ENCODE assay signal across 7 cellular contexts in the genomic region with DNA sequence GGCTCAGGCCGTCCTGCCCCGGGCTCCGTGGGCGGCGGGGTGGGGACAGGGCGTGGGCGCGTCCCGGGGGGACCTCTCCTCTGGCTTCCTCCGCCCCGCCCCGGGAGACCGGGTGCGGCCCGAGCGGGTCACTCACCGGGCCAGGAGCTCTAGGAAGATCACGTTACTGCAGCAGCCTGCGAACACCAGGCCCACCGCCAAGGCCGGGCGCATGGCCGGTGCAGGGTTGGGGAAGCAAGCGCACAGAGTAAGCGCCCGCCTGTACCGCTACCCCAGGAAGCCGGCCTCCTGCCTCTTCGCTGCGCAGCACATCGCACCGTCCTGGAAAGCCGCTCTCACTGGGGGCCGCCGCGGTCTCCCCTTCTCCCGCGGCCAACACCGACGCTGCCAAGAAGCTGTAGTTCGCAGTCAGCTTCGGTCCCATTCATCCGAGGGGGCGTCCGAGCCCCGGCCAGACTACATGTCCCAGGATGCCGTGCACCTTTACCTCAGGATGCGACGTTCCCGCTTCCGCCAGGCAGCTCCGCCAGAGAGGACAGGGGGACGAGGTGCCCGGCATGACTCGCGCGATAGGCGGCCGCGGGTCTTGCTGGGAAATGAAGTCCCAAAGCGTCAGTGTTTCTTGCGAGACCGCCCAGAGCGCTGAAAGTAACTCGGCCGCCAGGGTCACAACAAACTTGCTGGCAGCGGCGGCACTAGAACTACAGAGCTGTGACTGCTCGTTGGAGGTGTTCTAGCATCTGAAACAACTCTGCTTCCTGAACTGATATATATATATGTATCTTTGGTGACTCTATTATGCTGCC.
DNase-seq lines count a peak whose midpoint lies in the region; ATAC-seq and TF ChIP-seq lines count a peak whose summit lies in the region.

A gene with protein sequence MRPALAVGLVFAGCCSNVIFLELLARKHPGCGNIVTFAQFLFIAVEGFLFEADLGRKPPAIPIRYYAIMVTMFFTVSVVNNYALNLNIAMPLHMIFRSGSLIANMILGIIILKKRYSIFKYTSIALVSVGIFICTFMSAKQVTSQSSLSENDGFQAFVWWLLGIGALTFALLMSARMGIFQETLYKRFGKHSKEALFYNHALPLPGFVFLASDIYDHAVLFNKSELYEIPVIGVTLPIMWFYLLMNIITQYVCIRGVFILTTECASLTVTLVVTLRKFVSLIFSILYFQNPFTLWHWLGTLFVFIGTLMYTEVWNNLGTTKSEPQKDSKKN (minus strand): TSS at position 392 of the 806 bp plus-strand sequence. CDS start 179 bp downstream, at position 213.

- in situ Hi-C loops in astrocyte of the cerebellum (cut with HindIII; ENCODE audit: low sequenced_read_pairs) = no loop called here

- peak; percentile 65 for TF ChIP-seq POLR2A in GM18505 (IDR thresholded peaks at IDR 0.05; ENCODE audit: borderline replicate concordance, extremely low read depth, insufficient read depth, insufficient read length)

- H3K4me1 ChIP-seq in rectal smooth muscle tissue (ENCODE audit: control insufficient read depth, insufficient read depth, low read length) = no peaks in the 10 kb centered on the region

- TF ChIP-seq CTCF in astrocyte of the cerebellum (IDR thresholded peaks at IDR 0.05; ENCODE audit: low read depth, low read length, missing control alignments) = peak; percentile 24

- peak within 1 kb of the TSS; percentile 90 for H3K27ac ChIP-seq in rectal smooth muscle tissue (ENCODE audit: low read depth, low read length)

- peak within 1 kb of the TSS; percentile 74 for H3K9ac ChIP-seq in rectal smooth muscle tissue (ENCODE audit: low read length)

- H3K36me3 ChIP-seq in rectal smooth muscle tissue (ENCODE audit: control insufficient read depth, insufficient read depth, low read length) = no peaks in the 10 kb centered on the region

- H3K27me3 ChIP-seq in rectal smooth muscle tissue (ENCODE audit: control insufficient read depth, insufficient read depth, low read length) = no peaks in the 10 kb centered on the region

- H3K4me3 ChIP-seq in astrocyte of the cerebellum (ENCODE audit: low read depth, low read length) (peak within 1 kb of the TSS; percentile 66), rectal smooth muscle tissue (ENCODE audit: low read length) (peak within 1 kb of the TSS; percentile 90)

- ATAC-seq in GM18505 (IDR thresholded peaks at IDR 0.05; ENCODE audit: unreplicated experiment) (peak; percentile 98), HG02973 (IDR thresholded peaks at IDR 0.05; ENCODE audit: unreplicated experiment) (peak; percentile 99)

- peak; percentile 92 for DNase-seq in NCI-H2029 (lab: John Stamatoyannopoulos, UW)
- peak; percentile 91 for DNase-seq in T-helper 22 cell (ENCODE audit: low read depth)
- peak; percentile 93 for DNase-seq in astrocyte of the cerebellum (ENCODE audit: low read depth)
- DNase-seq in hepatic stellate cell (ENCODE audit: low spot score) = peak; percentile 97

Comparison
In these comparisons a context has a peak if more than half of its experiments do, and no peak if none do; other contexts are left out.
1. Peak in every context shown above with its lines: DNase-seq, ATAC-seq, H3K4me3 ChIP-seq and H3K27ac ChIP-seq.